1 cellular context compared by ENCODE assay signal in genomic region chr12:50723870-50724269, GRCh38.
TF ChIP-seq lines count a peak whose summit lies in the region.

No MANE protein-coding gene starts in this region.

TF ChIP-seq in HepG2, 621 proteins besides CTCF, POLR2A, EP300 and RAD21:
- TF ChIP-seq MAFF (IDR thresholded peaks at IDR 0.05; ENCODE audit: low read depth, low read length): peak; percentile 63
- no peak for TF ChIP-seq ZNF263 (CRISPR knock-in tag; IDR thresholded peaks at IDR 0.05)
- TF ChIP-seq RFX5 (IDR thresholded peaks at IDR 0.05; ENCODE audit: low read depth, low read length): no peak
- peak; percentile 27 to 73; a peak in 3 of 4 replicates for TF ChIP-seq MAFK (conservative IDR thresholded peaks at IDR 0.05 in 1 of 2, IDR thresholded peaks at IDR 0.05 in 1 of 2; ENCODE audit: low read length in 2 of 2)
- TF ChIP-seq ZNF543 (CRISPR knock-in tag; IDR thresholded peaks at IDR 0.05): no peak
